ENCODE assay signal across 1 cellular context in the genomic region with DNA sequence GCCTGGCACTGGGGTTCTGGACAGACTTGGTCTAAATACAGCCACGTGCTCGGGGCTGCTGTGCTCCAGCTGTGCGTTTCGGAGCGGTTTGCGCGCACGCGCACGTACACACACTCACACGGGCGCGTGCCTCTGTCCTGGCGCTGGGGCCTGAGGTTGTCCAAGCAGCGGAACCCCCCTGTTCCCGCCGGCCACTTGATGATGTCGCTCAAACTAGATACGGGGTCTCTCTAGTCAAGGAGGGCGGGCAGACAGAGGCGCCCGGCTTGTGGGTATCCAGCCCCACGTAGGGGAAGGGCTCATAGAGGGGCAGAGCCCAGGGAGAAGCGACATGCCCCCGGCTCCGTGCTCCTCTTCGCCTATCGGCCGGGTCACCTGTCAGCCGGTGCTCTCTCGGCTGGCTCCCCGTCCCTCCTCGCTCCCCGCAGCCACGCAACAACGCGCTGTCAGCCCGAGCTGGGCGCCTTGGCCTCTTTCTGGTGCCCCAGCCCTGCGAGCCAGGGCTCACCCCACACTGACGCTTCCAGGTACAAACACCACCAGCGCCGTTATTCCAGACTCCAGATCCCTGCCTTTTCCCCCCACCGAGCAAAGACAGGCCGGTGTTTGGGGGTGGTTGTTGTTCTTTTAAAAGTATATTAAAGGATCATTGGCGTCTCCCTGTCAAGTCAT.
TF ChIP-seq lines count a peak whose summit lies in the region.

No MANE protein-coding gene starts in this region.

TF ChIP-seq in IMR-90, 13 proteins besides CTCF, POLR2A, EP300 and RAD21:
- TF ChIP-seq CEBPB (IDR thresholded peaks at IDR 0.05; ENCODE audit: low read depth, low read length), result no peak
- TF ChIP-seq MAFK (IDR thresholded peaks at IDR 0.05; ENCODE audit: low read depth, low read length), result no peak
- TF ChIP-seq RFX5 (IDR thresholded peaks at IDR 0.05; ENCODE audit: low read depth, low read length), result no peak
- no peak for TF ChIP-seq MXI1 (IDR thresholded peaks at IDR 0.05; ENCODE audit: borderline replicate concordance, low read depth, low read length)
- no peak for TF ChIP-seq RCOR1 (IDR thresholded peaks at IDR 0.05; ENCODE audit: insufficient replicate concordance, low read length)
- TF ChIP-seq, protein P1, sequence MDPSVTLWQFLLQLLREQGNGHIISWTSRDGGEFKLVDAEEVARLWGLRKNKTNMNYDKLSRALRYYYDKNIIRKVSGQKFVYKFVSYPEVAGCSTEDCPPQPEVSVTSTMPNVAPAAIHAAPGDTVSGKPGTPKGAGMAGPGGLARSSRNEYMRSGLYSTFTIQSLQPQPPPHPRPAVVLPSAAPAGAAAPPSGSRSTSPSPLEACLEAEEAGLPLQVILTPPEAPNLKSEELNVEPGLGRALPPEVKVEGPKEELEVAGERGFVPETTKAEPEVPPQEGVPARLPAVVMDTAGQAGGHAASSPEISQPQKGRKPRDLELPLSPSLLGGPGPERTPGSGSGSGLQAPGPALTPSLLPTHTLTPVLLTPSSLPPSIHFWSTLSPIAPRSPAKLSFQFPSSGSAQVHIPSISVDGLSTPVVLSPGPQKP (IDR thresholded peaks at IDR 0.05; ENCODE audit: borderline replicate concordance, low read depth, low read length), result no peak
- no peak for TF ChIP-seq FOS (IDR thresholded peaks at IDR 0.05; ENCODE audit: low read depth, low read length)
- TF ChIP-seq BHLHE40 (IDR thresholded peaks at IDR 0.05; ENCODE audit: low read depth, low read length), result no peak
- no peak for TF ChIP-seq NFE2L2 (IDR thresholded peaks at IDR 0.05; ENCODE audit: low read depth, low read length)
TF ChIP-seq in IMR-90: peak in this region for 0.
